ENCODE assay signal across 16 cellular contexts in the genomic region with DNA sequence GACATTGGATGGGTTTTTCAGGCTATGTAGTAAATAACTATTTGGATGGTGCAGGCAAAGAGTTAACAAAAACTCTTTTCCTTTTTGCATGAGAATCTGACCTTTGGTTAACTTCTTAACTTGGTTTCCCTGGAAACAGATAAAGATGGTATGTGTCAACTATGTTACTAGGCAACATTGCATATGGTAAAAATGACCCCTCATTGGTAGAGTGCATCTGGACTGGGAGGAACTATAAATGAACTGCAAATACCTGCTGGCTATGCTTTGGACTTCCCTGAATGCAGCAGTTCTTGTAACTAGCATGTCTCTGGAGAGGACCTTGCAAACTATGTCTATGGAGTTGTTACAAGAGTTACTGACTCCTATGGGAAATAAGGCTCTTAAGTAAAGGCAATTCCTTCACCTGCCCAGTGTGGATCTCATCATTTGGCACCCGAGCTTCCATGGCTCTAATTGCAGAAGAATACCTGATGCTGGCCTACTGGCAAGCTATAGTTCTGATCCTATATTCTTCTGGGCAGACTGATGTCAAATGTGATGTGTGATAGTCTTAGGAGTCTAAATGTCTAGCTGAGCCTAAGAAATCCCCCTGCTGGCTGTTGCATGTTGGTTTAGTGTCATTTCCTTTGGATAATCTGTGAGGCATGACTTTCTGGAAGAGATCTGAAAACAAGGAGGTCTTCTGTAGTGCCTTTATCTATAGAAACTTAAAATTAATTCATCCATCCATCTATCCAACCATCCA.
DNase-seq lines count a peak whose midpoint lies in the region; ATAC-seq and TF ChIP-seq lines count a peak whose summit lies in the region.
"Had no signal": no experiment of that assay in that cellular context is flagged by ENCODE, and none has a peak within 500 bp of the region (broad histone marks: within the 10 kb centered on the region; RNA-seq: fewer than 3 reads in every experiment).

No MANE protein-coding gene starts in this region.

- intact Hi-C loops in psoas muscle (cut with DNase I): no loop called here
- intact Hi-C loops in OCI-LY7 (cut with micrococcal nuclease; ENCODE audit: unreplicated experiment): no loop called here

- H3K9ac ChIP-seq in liver (ENCODE audit: low read depth in 1 of 2, low read length in 2 of 2): no peak overlapping the region

- no peaks in the 10 kb centered on the region for H3K9me2 ChIP-seq in OCI-LY7 (ENCODE audit: insufficient read depth, low read length)

- in situ Hi-C loops in Caki2 (cut with HindIII; ENCODE audit: low pct_unique_long_range_greater_than_20kb, low sequenced_read_pairs) (no loop called here), astrocyte of the spinal cord (cut with HindIII; ENCODE audit: low sequenced_read_pairs) (no loop called here)

- H3K36me3 ChIP-seq in liver (ENCODE audit: control insufficient read depth in 4 of 4, insufficient read depth in 3 of 4, low read depth in 1 of 4, low read length in 3 of 4): no peaks in the 10 kb centered on the region
- H3K36me3 ChIP-seq in psoas muscle (ENCODE audit: insufficient read depth in 1 of 2, low read depth in 1 of 2): no peaks in the 10 kb centered on the region
- no peaks in the 10 kb centered on the region for H3K36me3 ChIP-seq in OCI-LY7 (ENCODE audit: insufficient read depth, low read length)
- H3K36me3 ChIP-seq in H7 (replicated peaks; ENCODE audit: control insufficient read depth, insufficient read depth, low read length): no peaks in the 10 kb centered on the region
- H3K36me3 ChIP-seq: colonic mucosa had no signal

- DNase-seq in Caki2 (ENCODE audit: low read depth) (peak; percentile 52), HCEC 1CT (peak; percentile 26), astrocyte of the spinal cord (ENCODE audit: low read depth, low spot score) (peak; percentile 61), psoas muscle (no peak), SKM-1 (lab: John Stamatoyannopoulos, UW; ENCODE audit: unreplicated experiment) (no peak), OCI-LY7 (ENCODE audit: low spot score) (no peak), H7 (no peak)
- DNase-seq: activated CD4-positive, alpha-beta T cell treated with anti-CD3 and anti-CD28 coated beads, Interleukin-2, amount 50 U/mL, for 48 hours; activated gamma-delta T cell treated with Interleukin-2 at 50 U/mL for 16 hours; CD4-positive, CD25-positive, alpha-beta regulatory T cell; colonic mucosa; immature natural killer cell; naive B cell; NCI-H2029 treated with DMSO at 0.1 percent for 48 hours; testis had no signal

- WGBS in liver: 86% methylated on average over 1 of the region's 1 CpG
- WGBS in psoas muscle, 3 donors: 82 to 96% (median 87%) methylated on average over 1 of the region's 1 CpG

- H3K79me2 ChIP-seq in OCI-LY7 (ENCODE audit: insufficient read depth, low read depth, low read length): no peaks in the 10 kb centered on the region

- TF ChIP-seq CTCF in astrocyte of the spinal cord (IDR thresholded peaks at IDR 0.05; ENCODE audit: low read depth, low read length) (peak; percentile 5), liver (IDR thresholded peaks at IDR 0.05; ENCODE audit: low read depth, low read length, missing input control) (no peak), psoas muscle (IDR thresholded peaks at IDR 0.05) (no peak), OCI-LY7 (conservative IDR thresholded peaks at IDR 0.05; ENCODE audit: low read length) (no peak)

- no peak overlapping the region for H3K4me3 ChIP-seq in astrocyte of the spinal cord (ENCODE audit: low read depth, low read length)
- no peak overlapping the region for H3K4me3 ChIP-seq in liver (ENCODE audit: low read depth in 1 of 3, low read length in 3 of 3)
- H3K4me3 ChIP-seq in psoas muscle: no peak overlapping the region
- H3K4me3 ChIP-seq in OCI-LY7 (ENCODE audit: low read depth, low read length, poor library complexity, severe bottlenecking): no peak overlapping the region
- no peak overlapping the region for H3K4me3 ChIP-seq in H7 (ENCODE audit: insufficient read depth, low read depth, low read length)
- H3K4me3 ChIP-seq: colonic mucosa, testis had no signal

- no peak overlapping the region for H3K4me2 ChIP-seq in OCI-LY7 (ENCODE audit: low read length)

- H3K27ac ChIP-seq in liver (ENCODE audit: low read depth in 1 of 2, low read length in 2 of 2) (no peak overlapping the region), psoas muscle (no peak overlapping the region), OCI-LY7 (ENCODE audit: low read depth, low read length, poor library complexity, severe bottlenecking) (no peak overlapping the region)
- H3K27ac ChIP-seq: colonic mucosa, testis had no signal

- H3K9me3 ChIP-seq in liver (ENCODE audit: control insufficient read depth in 4 of 4, low read length in 3 of 4) (no peaks in the 10 kb centered on the region), psoas muscle (no peaks in the 10 kb centered on the region), OCI-LY7 (ENCODE audit: low read length) (no peaks in the 10 kb centered on the region)
- H3K9me3 ChIP-seq: colonic mucosa, testis had no signal

- POLR2A ChIA-PET in OCI-LY7 (lab: Charles Lee): interaction anchor here (0.6 kb wide), 1 partner anchor 72 kb away, joined by 3 read pairs; no protein-coding TSS in a partner anchor

- no peaks in the 10 kb centered on the region for H4K20me1 ChIP-seq in OCI-LY7 (ENCODE audit: insufficient read depth, low read length)

- H2AFZ ChIP-seq in OCI-LY7 (ENCODE audit: low read length): no peak overlapping the region

- no peaks in the 10 kb centered on the region for H3K4me1 ChIP-seq in liver (ENCODE audit: control insufficient read depth in 4 of 4, insufficient read depth in 4 of 4, low read length in 3 of 4)
- no peaks in the 10 kb centered on the region for H3K4me1 ChIP-seq in psoas muscle
- H3K4me1 ChIP-seq in OCI-LY7 (ENCODE audit: insufficient read depth, low read length, poor library complexity, severe bottlenecking): no peaks in the 10 kb centered on the region
- H3K4me1 ChIP-seq: colonic mucosa, testis had no signal

- TF ChIP-seq RAD21 in liver (IDR thresholded peaks at IDR 0.05): no peak

- no TSS peak for BruUV-seq in OCI-LY7 (replicated peaks; lab: Mats Ljungman, UMichigan)

- CTCF ChIA-PET in OCI-LY7 (lab: Charles Lee; ENCODE audit: unreplicated experiment): no interaction called here

- no peaks in the 10 kb centered on the region for H3K27me3 ChIP-seq in liver (ENCODE audit: control insufficient read depth in 4 of 4, insufficient read depth in 4 of 4, low read length in 3 of 4)
- no peaks in the 10 kb centered on the region for H3K27me3 ChIP-seq in psoas muscle (ENCODE audit: insufficient read depth in 3 of 3, low read length in 2 of 3)
- H3K27me3 ChIP-seq in H7 (ENCODE audit: control insufficient read depth, insufficient read depth, low read length): no peaks in the 10 kb centered on the region
- H3K27me3 ChIP-seq: colonic mucosa, testis had no signal

- no peak for ATAC-seq in psoas muscle

TF ChIP-seq in liver, 16 proteins besides CTCF, POLR2A, EP300 and RAD21:
- TF ChIP-seq RXRA (IDR thresholded peaks at IDR 0.05) (peak in 1 of 2 donors; percentile 26), SP1 (IDR thresholded peaks at IDR 0.05) (peak; percentile 16), EGR1 (IDR thresholded peaks at IDR 0.05; ENCODE audit: low read depth in 2 of 2) (no peak)
- TF ChIP-seq, protein P1, sequence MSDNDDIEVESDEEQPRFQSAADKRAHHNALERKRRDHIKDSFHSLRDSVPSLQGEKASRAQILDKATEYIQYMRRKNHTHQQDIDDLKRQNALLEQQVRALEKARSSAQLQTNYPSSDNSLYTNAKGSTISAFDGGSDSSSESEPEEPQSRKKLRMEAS (IDR thresholded peaks at IDR 0.05): no peak
- TF ChIP-seq, protein P2, sequence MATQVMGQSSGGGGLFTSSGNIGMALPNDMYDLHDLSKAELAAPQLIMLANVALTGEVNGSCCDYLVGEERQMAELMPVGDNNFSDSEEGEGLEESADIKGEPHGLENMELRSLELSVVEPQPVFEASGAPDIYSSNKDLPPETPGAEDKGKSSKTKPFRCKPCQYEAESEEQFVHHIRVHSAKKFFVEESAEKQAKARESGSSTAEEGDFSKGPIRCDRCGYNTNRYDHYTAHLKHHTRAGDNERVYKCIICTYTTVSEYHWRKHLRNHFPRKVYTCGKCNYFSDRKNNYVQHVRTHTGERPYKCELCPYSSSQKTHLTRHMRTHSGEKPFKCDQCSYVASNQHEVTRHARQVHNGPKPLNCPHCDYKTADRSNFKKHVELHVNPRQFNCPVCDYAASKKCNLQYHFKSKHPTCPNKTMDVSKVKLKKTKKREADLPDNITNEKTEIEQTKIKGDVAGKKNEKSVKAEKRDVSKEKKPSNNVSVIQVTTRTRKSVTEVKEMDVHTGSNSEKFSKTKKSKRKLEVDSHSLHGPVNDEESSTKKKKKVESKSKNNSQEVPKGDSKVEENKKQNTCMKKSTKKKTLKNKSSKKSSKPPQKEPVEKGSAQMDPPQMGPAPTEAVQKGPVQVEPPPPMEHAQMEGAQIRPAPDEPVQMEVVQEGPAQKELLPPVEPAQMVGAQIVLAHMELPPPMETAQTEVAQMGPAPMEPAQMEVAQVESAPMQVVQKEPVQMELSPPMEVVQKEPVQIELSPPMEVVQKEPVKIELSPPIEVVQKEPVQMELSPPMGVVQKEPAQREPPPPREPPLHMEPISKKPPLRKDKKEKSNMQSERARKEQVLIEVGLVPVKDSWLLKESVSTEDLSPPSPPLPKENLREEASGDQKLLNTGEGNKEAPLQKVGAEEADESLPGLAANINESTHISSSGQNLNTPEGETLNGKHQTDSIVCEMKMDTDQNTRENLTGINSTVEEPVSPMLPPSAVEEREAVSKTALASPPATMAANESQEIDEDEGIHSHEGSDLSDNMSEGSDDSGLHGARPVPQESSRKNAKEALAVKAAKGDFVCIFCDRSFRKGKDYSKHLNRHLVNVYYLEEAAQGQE (IDR thresholded peaks at IDR 0.05): no peak

Comparison
In these comparisons a context has a peak if more than half of its experiments do, and no peak if none do; other contexts are left out.
1. DNase-seq: peak in Caki2 (single experiment), HCEC 1CT (single experiment) and astrocyte of the spinal cord (single experiment); none in psoas muscle (0 of 2), SKM-1 (single experiment), OCI-LY7 (single experiment) and H7 (single experiment).